Comparison of ENCODE assay signal across 12 cellular contexts in the genomic region with DNA sequence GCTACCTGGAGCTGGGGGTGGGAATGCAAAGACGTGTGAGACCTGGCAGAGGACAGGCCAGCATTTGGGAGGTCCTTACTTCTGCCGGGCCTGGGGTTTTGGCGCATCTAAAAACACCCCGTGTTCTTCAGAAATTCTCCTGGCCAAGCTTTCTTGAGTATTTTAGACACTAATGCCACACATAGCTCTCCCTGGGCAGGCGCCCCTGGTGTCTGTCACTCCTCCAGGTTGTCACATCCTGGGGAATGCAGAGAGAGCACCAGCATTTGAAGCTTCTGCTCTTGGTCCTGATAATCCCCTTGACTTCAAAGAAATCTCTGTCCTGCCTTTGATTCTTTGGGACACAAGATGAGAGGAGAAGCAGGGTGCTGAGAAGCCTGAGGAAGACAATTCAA. TPM values are rescaled to one million over a fixed set of nuclear protein-coding genes. Genes with fewer than 3 reads are reported as not detected.
A peak's percentile ranks its signal among the peaks of the same experiment; 100 is the strongest.
DNase-seq lines count a peak whose midpoint lies in the region; ATAC-seq and TF ChIP-seq lines count a peak whose summit lies in the region.
"Had no signal": no experiment of that assay in that cellular context is flagged by ENCODE, and none has a peak within 500 bp of the region (broad histone marks: within the 10 kb centered on the region; RNA-seq: fewer than 3 reads in every experiment).

No MANE protein-coding gene starts in this region.

- H3K4me3 ChIP-seq in DOHH2 (ENCODE audit: low read length): 0 out of 2 replicates have a peak overlapping the region, but pooled peaks have one; percentile 7
- H3K4me3 ChIP-seq in MM.1S (ENCODE audit: low read length): no peak overlapping the region
- no peak overlapping the region for H3K4me3 ChIP-seq in fibroblast of lung (replicated peaks in 1 of 4; ENCODE audit: control extremely low read depth in 1 of 4, insufficient read depth in 1 of 4, low read depth in 3 of 4, low read length in 4 of 4)
- no peak overlapping the region for H3K4me3 ChIP-seq in parathyroid adenoma (ENCODE audit: low read depth, low read length)

- H3K27ac ChIP-seq in DOHH2 (ENCODE audit: low read depth, low read length): no peak overlapping the region
- H3K27ac ChIP-seq in MM.1S (ENCODE audit: low read length): no peak overlapping the region
- no peak overlapping the region for H3K27ac ChIP-seq in fibroblast of lung (ENCODE audit: insufficient read depth, low read length)
- H3K27ac ChIP-seq in parathyroid adenoma: peak overlapping the region; percentile 80
- H3K27ac ChIP-seq: esophagus squamous epithelium had no signal

- no peaks in the 10 kb centered on the region for H3K36me3 ChIP-seq in DOHH2 (ENCODE audit: control insufficient read depth, low read length)
- H3K36me3 ChIP-seq in MM.1S (replicated peaks; ENCODE audit: insufficient read depth, low read length): no peaks in the 10 kb centered on the region
- H3K36me3 ChIP-seq in fibroblast of lung (ENCODE audit: control insufficient read depth, insufficient read depth, low read length): no peaks in the 10 kb centered on the region
- no peaks in the 10 kb centered on the region for H3K36me3 ChIP-seq in parathyroid adenoma (ENCODE audit: control insufficient read depth, insufficient read depth, low read length)
- H3K36me3 ChIP-seq: esophagus squamous epithelium had no signal

- H3K79me2 ChIP-seq in DOHH2 (ENCODE audit: control insufficient read depth, low read length) (no peaks in the 10 kb centered on the region), MM.1S (ENCODE audit: low read length) (no peaks in the 10 kb centered on the region), fibroblast of lung (ENCODE audit: control insufficient read depth, insufficient read depth, low read length) (no peaks in the 10 kb centered on the region), parathyroid adenoma (no peaks in the 10 kb centered on the region)

- H2AFZ ChIP-seq in MM.1S (ENCODE audit: low read length) (peak overlapping the region; percentile 34; the same call in 1 of the 2 replicates), fibroblast of lung (ENCODE audit: low read length) (peak overlapping the region; percentile 53), parathyroid adenoma (peak overlapping the region; percentile 46)

- no peak for DNase-seq in MM.1S
- no peak for DNase-seq in fibroblast of lung (ENCODE audit: low read depth in 2 of 2)
- DNase-seq in OCI-M2 (lab: John Stamatoyannopoulos, UW; ENCODE audit: unreplicated experiment): no peak
- no peak for DNase-seq in LoVo (ENCODE audit: low spot score)
- no peak for DNase-seq in stimulated activated naive CD8-positive, alpha-beta T cell treated with anti-CD3 and anti-CD28 coated beads, Interleukin-15, Interleukin-2, amounts not matched to agents 100 U/mL and 50 U/mL, for 24 hours
- DNase-seq: esophagus squamous epithelium had no signal

- H3K9me2 ChIP-seq in DOHH2 (replicated peaks; ENCODE audit: control insufficient read depth, low read length) (no peaks in the 10 kb centered on the region), MM.1S (replicated peaks; ENCODE audit: insufficient read depth, low read length) (no peaks in the 10 kb centered on the region)

- H3K4me1 ChIP-seq in DOHH2 (ENCODE audit: control insufficient read depth, low read length) (peaks cover 17% of the 10 kb centered on the region), MM.1S (ENCODE audit: low read length) (no peaks in the 10 kb centered on the region), fibroblast of lung (ENCODE audit: control insufficient read depth, extremely low read depth, insufficient read depth, low read length) (peaks cover 3% of the 10 kb centered on the region), parathyroid adenoma (peaks cover 35% of the 10 kb centered on the region)

- H3K4me2 ChIP-seq in DOHH2 (ENCODE audit: low read length) (peak overlapping the region; percentile 64; the same call in 1 of the 2 replicates), MM.1S (ENCODE audit: low read depth, low read length) (no peak overlapping the region), fibroblast of lung (ENCODE audit: extremely low read depth, insufficient read depth, low read length) (peak overlapping the region; percentile 59), parathyroid adenoma (ENCODE audit: low read length) (peak overlapping the region; percentile 12)

- H3K27me3 ChIP-seq in DOHH2 (ENCODE audit: control insufficient read depth, low read length) (no peaks in the 10 kb centered on the region), MM.1S (replicated peaks; ENCODE audit: insufficient read depth, low read length) (no peaks in the 10 kb centered on the region), fibroblast of lung (ENCODE audit: control insufficient read depth, insufficient read depth, low read length) (peaks cover 3% of the 10 kb centered on the region), parathyroid adenoma (ENCODE audit: control insufficient read depth, insufficient read depth, low read length) (no peaks in the 10 kb centered on the region)

- ATAC-seq in HG02610 (IDR thresholded peaks at IDR 0.05; ENCODE audit: unreplicated experiment): no peak
- ATAC-seq in stimulated activated naive CD8-positive, alpha-beta T cell treated with anti-CD3 and anti-CD28 coated beads, Interleukin-15, Interleukin-2, amounts not matched to agents 100 U/mL and 50 U/mL, for 24 hours: no peak

- TF ChIP-seq CTCF in DOHH2 (IDR thresholded peaks at IDR 0.05; ENCODE audit: low read depth, low read length, poor library complexity, severe bottlenecking) (no peak), MM.1S (IDR thresholded peaks at IDR 0.05; ENCODE audit: low read length) (no peak), fibroblast of lung (conservative IDR thresholded peaks at IDR 0.05 in 1 of 2, IDR thresholded peaks at IDR 0.05 in 1 of 2; ENCODE audit: low read depth in 1 of 2, low read length in 2 of 2) (no peak), parathyroid adenoma (IDR thresholded peaks at IDR 0.05) (no peak)

- H3K9ac ChIP-seq in MM.1S (ENCODE audit: low read length) (no peak overlapping the region), fibroblast of lung (ENCODE audit: insufficient read depth, low read length) (no peak overlapping the region), parathyroid adenoma (no peak overlapping the region)

- H3F3A ChIP-seq in DOHH2 (ENCODE audit: control insufficient read depth, insufficient read depth) (no peaks in the 10 kb centered on the region), MM.1S (ENCODE audit: insufficient read depth, low read length) (no peaks in the 10 kb centered on the region)

- H3K9me3 ChIP-seq in DOHH2 (ENCODE audit: control insufficient read depth, insufficient read depth, low read length) (no peaks in the 10 kb centered on the region), MM.1S (replicated peaks; ENCODE audit: insufficient read depth, low read length) (no peaks in the 10 kb centered on the region), fibroblast of lung (ENCODE audit: control insufficient read depth, insufficient read depth, low read depth, low read length) (no peaks in the 10 kb centered on the region), parathyroid adenoma (ENCODE audit: control insufficient read depth, low read length) (no peaks in the 10 kb centered on the region)
- H3K9me3 ChIP-seq: esophagus squamous epithelium had no signal

- H4K20me1 ChIP-seq in DOHH2 (ENCODE audit: control insufficient read depth, insufficient read depth, low read depth, low read length): no peaks in the 10 kb centered on the region
- H4K20me1 ChIP-seq in MM.1S (ENCODE audit: insufficient read depth, low read length): no peaks in the 10 kb centered on the region
- no peaks in the 10 kb centered on the region for H4K20me1 ChIP-seq in fibroblast of lung (ENCODE audit: control insufficient read depth, extremely low read depth, insufficient read depth, low read length)

RNA-seq across cellular contexts. Expression of a gene that starts 6.0 kb away (rescaled TPM):
- total RNA-seq in fibroblast of lung: under 0.01 and 0.17 TPM in 2 replicates
- 0.05 TPM in 1 of 2 replicates, not detected in the other for polyA plus RNA-seq in fibroblast of lung
- polyA plus RNA-seq in fibroblast of lung (2012): not detected in 2 replicates
- not detected in 2 replicates for polyA minus RNA-seq in fibroblast of lung (ENCODE audit: low replicate concordance)
- total RNA-seq: bronchial epithelial cell, Calu3, M059J had no signal

RNA-seq across cellular contexts. Expression of a gene that starts 39.3 kb away (rescaled TPM):
- 10.6 and 14.1 TPM in 2 replicates for total RNA-seq in fibroblast of lung
- polyA plus RNA-seq in fibroblast of lung: 0.38 and 3.7 TPM in 2 replicates
- polyA plus RNA-seq in fibroblast of lung (2012): 0.22 and 2.7 TPM in 2 replicates
- 0.41 and 2.8 TPM in 2 replicates for polyA minus RNA-seq in fibroblast of lung (ENCODE audit: low replicate concordance)
- total RNA-seq: M059J had no signal
